12 cellular contexts compared by ENCODE assay signal in genomic region chrX:68936608-68937007, GRCh38.
A peak's percentile ranks its signal among the peaks of the same experiment; 100 is the strongest.
DNase-seq lines count a peak whose midpoint lies in the region; ATAC-seq, FAIRE-seq and TF ChIP-seq lines count a peak whose summit lies in the region.
"Had no signal": no experiment of that assay in that cellular context is flagged by ENCODE, and none has a peak within 500 bp of the region (broad histone marks: within the 10 kb centered on the region; RNA-seq: fewer than 3 reads in every experiment).

No MANE protein-coding gene starts in this region.

- H3K27me3 ChIP-seq in kidney epithelial cell (ENCODE audit: control insufficient read depth, insufficient read depth, low read length) (no peaks in the 10 kb centered on the region), tibial nerve (peaks cover 0 to 4% of the 10 kb centered on the region in 2 donors)
- H3K27me3 ChIP-seq: esophagus muscularis mucosa, SJSA1 had no signal

- TF ChIP-seq CTCF in kidney epithelial cell (IDR thresholded peaks at IDR 0.05; ENCODE audit: insufficient read depth, low read length, poor library complexity, severe bottlenecking): no peak
- TF ChIP-seq CTCF in tibial nerve (IDR thresholded peaks at IDR 0.05): no peak
- no peak for TF ChIP-seq CTCF in GM10266 (IDR thresholded peaks at IDR 0.05; ENCODE audit: control insufficient read depth, insufficient read depth, low read depth, missing control alignments)

- CTCF ChIA-PET in activated CD4-positive, alpha-beta T cell treated with anti-CD3 and anti-CD28 coated beads, Interleukin-2, amount 10 ng/mL, durations not matched to agents 7 days and 5 days (lab: Charles Lee): no interaction called here

- H3K27me3 Mint-ChIP-seq in activated CD4-positive, alpha-beta T cell treated with anti-CD3 and anti-CD28 coated beads, Interleukin-2, amount 10 ng/mL, durations not matched to agents 7 days and 5 days: no peaks in the 10 kb centered on the region
- H3K27me3 Mint-ChIP-seq: activated naive CD8-positive, alpha-beta T cell treated with anti-CD3 and anti-CD28 coated beads, Interleukin-2, amount 50 U/mL, for 24 hours; stimulated activated naive CD8-positive, alpha-beta T cell treated with anti-CD3 and anti-CD28 coated beads, Interleukin-15, Interleukin-2, amounts not matched to agents 100 ng/mL and 50 ng/mL, for 24 hours had no signal

- DNase-seq in H54 (ENCODE audit: insufficient read length, low spot score) (peak; percentile 54), astrocyte of the hippocampus (ENCODE audit: low read depth, low spot score) (peak; percentile 67), kidney epithelial cell (ENCODE audit: low read depth) (peak; percentile 73), stromal cell of bone marrow (ENCODE audit: low read depth) (peak; percentile 86), tibial nerve (ENCODE audit: low spot score in 2 of 2) (no peak), GM10266 (ENCODE audit: extremely low spot score) (no peak)
- no peak for DNase-seq in activated CD4-positive, alpha-beta T cell treated with anti-CD3 and anti-CD28 coated beads, Interleukin-2, amount 10 ng/mL, durations not matched to agents 7 days and 5 days
- DNase-seq: activated naive CD8-positive, alpha-beta T cell treated with anti-CD3 and anti-CD28 coated beads, Interleukin-2, amount 50 U/mL, for 24 hours had no signal

- H3K4me3 ChIP-seq in kidney epithelial cell (ENCODE audit: low read depth, low read length) (no peak overlapping the region), tibial nerve (no peak overlapping the region)
- H3K4me3 ChIP-seq: esophagus muscularis mucosa, SJSA1 had no signal

- H3K27ac ChIP-seq in tibial nerve: peak overlapping the region in 2 of 4 donors; percentile 24 to 55
- H3K27ac ChIP-seq: esophagus muscularis mucosa, SJSA1 had no signal

- no peak for ATAC-seq in HG03460 (IDR thresholded peaks at IDR 0.05; ENCODE audit: unreplicated experiment)
- ATAC-seq: activated naive CD8-positive, alpha-beta T cell treated with anti-CD3 and anti-CD28 coated beads, Interleukin-2, amount 50 U/mL, for 24 hours had no signal

- H3K4me1 Mint-ChIP-seq in activated CD4-positive, alpha-beta T cell treated with anti-CD3 and anti-CD28 coated beads, Interleukin-2, amount 10 ng/mL, durations not matched to agents 7 days and 5 days: peaks cover 3% of the 10 kb centered on the region
- H3K4me1 Mint-ChIP-seq: activated naive CD8-positive, alpha-beta T cell treated with anti-CD3 and anti-CD28 coated beads, Interleukin-2, amount 50 U/mL, for 24 hours had no signal

- no peak overlapping the region for H3K27ac Mint-ChIP-seq in activated CD4-positive, alpha-beta T cell treated with anti-CD3 and anti-CD28 coated beads, Interleukin-2, amount 10 ng/mL, durations not matched to agents 7 days and 5 days
- H3K27ac Mint-ChIP-seq: activated naive CD8-positive, alpha-beta T cell treated with anti-CD3 and anti-CD28 coated beads, Interleukin-2, amount 50 U/mL, for 24 hours; stimulated activated naive CD8-positive, alpha-beta T cell treated with anti-CD3 and anti-CD28 coated beads, Interleukin-15, Interleukin-2, amounts not matched to agents 100 ng/mL and 50 ng/mL, for 24 hours had no signal

- H3K36me3 Mint-ChIP-seq in activated CD4-positive, alpha-beta T cell treated with anti-CD3 and anti-CD28 coated beads, Interleukin-2, amount 10 ng/mL, durations not matched to agents 7 days and 5 days (ENCODE audit: low read depth): no peaks in the 10 kb centered on the region

- no peak for TF ChIP-seq POLR2A in H54 (IDR thresholded peaks at IDR 0.05; ENCODE audit: low read depth, low read length)
- TF ChIP-seq POLR2A in tibial nerve (IDR thresholded peaks at IDR 0.05): no peak

- POLR2A ChIA-PET in activated CD4-positive, alpha-beta T cell treated with anti-CD3 and anti-CD28 coated beads, Interleukin-2, amount 10 ng/mL, durations not matched to agents 7 days and 5 days (lab: Charles Lee): no interaction called here

- TF ChIP-seq EP300 in tibial nerve (IDR thresholded peaks at IDR 0.05): no peak

- H3K9me3 Mint-ChIP-seq in activated CD4-positive, alpha-beta T cell treated with anti-CD3 and anti-CD28 coated beads, Interleukin-2, amount 10 ng/mL, durations not matched to agents 7 days and 5 days: no peaks in the 10 kb centered on the region
- H3K9me3 Mint-ChIP-seq: activated naive CD8-positive, alpha-beta T cell treated with anti-CD3 and anti-CD28 coated beads, Interleukin-2, amount 50 U/mL, for 24 hours; stimulated activated naive CD8-positive, alpha-beta T cell treated with anti-CD3 and anti-CD28 coated beads, Interleukin-15, Interleukin-2, amounts not matched to agents 100 ng/mL and 50 ng/mL, for 24 hours had no signal

- H3K4me1 ChIP-seq in tibial nerve: peaks cover 0 to 27% (median 0%) of the 10 kb centered on the region in 4 donors

- H3K9me3 ChIP-seq in tibial nerve: no peaks in the 10 kb centered on the region
- H3K9me3 ChIP-seq: esophagus muscularis mucosa, SJSA1 had no signal

- no peaks in the 10 kb centered on the region for H3K36me3 ChIP-seq in kidney epithelial cell (ENCODE audit: control insufficient read depth, insufficient read depth, low read length)
- H3K36me3 ChIP-seq in tibial nerve: no peaks in the 10 kb centered on the region
- H3K36me3 ChIP-seq: esophagus muscularis mucosa, SJSA1 had no signal

- FAIRE-seq in H54 (lab: Jason Lieb, UNC): peak; percentile 20

- H3K4me3 Mint-ChIP-seq in activated CD4-positive, alpha-beta T cell treated with anti-CD3 and anti-CD28 coated beads, Interleukin-2, amount 10 ng/mL, durations not matched to agents 7 days and 5 days: no peak overlapping the region
- H3K4me3 Mint-ChIP-seq: activated naive CD8-positive, alpha-beta T cell treated with anti-CD3 and anti-CD28 coated beads, Interleukin-2, amount 50 U/mL, for 24 hours; stimulated activated naive CD8-positive, alpha-beta T cell treated with anti-CD3 and anti-CD28 coated beads, Interleukin-15, Interleukin-2, amounts not matched to agents 100 ng/mL and 50 ng/mL, for 24 hours had no signal

Comparison
In these comparisons a context has a peak if more than half of its experiments do, and no peak if none do; other contexts are left out.
1. DNase-seq: peak in H54 (single experiment), astrocyte of the hippocampus (single experiment), kidney epithelial cell (single experiment) and stromal cell of bone marrow (single experiment); none in tibial nerve (0 of 2), GM10266 (single experiment) and activated CD4-positive, alpha-beta T cell treated with anti-CD3 and anti-CD28 coated beads, Interleukin-2, amount 10 ng/mL, durations not matched to agents 7 days and 5 days (single experiment).